9 cellular contexts compared by ENCODE assay signal in the genomic region with DNA sequence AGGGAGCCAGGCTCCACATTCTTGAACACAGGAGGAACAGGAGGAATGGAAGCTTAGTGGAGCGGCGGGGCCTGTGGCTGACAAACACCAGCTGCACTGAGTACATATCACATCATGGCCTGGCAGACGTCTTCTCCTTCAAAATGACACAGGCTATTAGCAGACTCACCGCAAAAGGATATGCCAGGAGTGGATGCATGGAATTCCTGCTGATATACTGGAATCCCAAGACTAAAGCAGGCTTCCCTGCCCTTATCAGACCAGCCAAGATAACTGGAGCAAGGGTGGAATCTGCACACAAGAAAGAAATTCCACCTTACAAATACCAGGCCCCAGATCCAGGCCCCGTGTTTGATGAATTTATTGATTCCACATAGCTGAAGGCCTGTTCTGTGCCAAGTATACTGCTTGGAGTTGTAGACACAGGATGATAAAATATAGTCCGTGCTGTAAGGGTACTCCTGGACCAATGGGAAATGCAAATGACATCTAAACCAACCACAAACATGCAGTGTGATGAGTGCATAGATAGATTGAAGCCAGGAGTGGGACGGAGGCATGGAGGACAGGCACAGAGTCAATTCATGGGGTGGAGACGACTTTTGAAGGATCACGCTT.
DNase-seq lines count a peak whose midpoint lies in the region; ATAC-seq and TF ChIP-seq lines count a peak whose summit lies in the region.
"Had no signal": no experiment of that assay in that cellular context is flagged by ENCODE, and none has a peak within 500 bp of the region (broad histone marks: within the 10 kb centered on the region; RNA-seq: fewer than 3 reads in every experiment).

No MANE protein-coding gene starts in this region.

- H3K9me3 Mint-ChIP-seq in endodermal cell, result peaks cover 3% of the 10 kb centered on the region

- H3K36me3 ChIP-seq in endodermal cell (ENCODE audit: control insufficient read depth, insufficient read depth, low read length) (no peaks in the 10 kb centered on the region), mesenchymal stem cell (ENCODE audit: control insufficient read depth in 1 of 2, insufficient read depth in 2 of 2, low read depth in 1 of 2, low read length in 2 of 2) (no peaks in the 10 kb centered on the region)
- H3K36me3 ChIP-seq: prostate gland had no signal

- H3K9ac ChIP-seq in endodermal cell (ENCODE audit: extremely low read depth, low read length, poor library complexity, severe bottlenecking), result no peak overlapping the region
- H3K9ac ChIP-seq in mesenchymal stem cell (ENCODE audit: low read length), result no peak overlapping the region

- 79% methylated on average over 9 of the region's 9 CpGs for WGBS in endodermal cell (ENCODE audit: insufficient coverage in 1 of 2, insufficient read length in 1 of 2), 2 experiments
- WGBS in mesenchymal stem cell, result 31% methylated on average over 7 of the region's 9 CpGs

- no peak overlapping the region for H2BK15ac ChIP-seq in mesenchymal stem cell (ENCODE audit: low read depth, poor library complexity, severe bottlenecking)

- H3K23ac ChIP-seq in mesenchymal stem cell (ENCODE audit: low read length in 2 of 2), result no peak overlapping the region

- H3K14ac ChIP-seq in mesenchymal stem cell (ENCODE audit: low read length in 2 of 2), result no peak overlapping the region

- ATAC-seq in HG03342 (IDR thresholded peaks at IDR 0.05; ENCODE audit: unreplicated experiment), result no peak

- no peak overlapping the region for H4K91ac ChIP-seq in mesenchymal stem cell (ENCODE audit: low read length)

- H3K79me1 ChIP-seq in mesenchymal stem cell (replicated peaks; ENCODE audit: low read length, poor library complexity, severe bottlenecking), result no peaks in the 10 kb centered on the region

- no peaks in the 10 kb centered on the region for H3K36me3 Mint-ChIP-seq in endodermal cell (ENCODE audit: low read depth)

- H3K27me3 ChIP-seq in endodermal cell (ENCODE audit: control insufficient read depth, insufficient read depth, low read length, poor library complexity, severe bottlenecking) (no peaks in the 10 kb centered on the region), mesenchymal stem cell (ENCODE audit: control insufficient read depth in 1 of 2, insufficient read depth in 1 of 2, low read length in 2 of 2) (no peaks in the 10 kb centered on the region)

- no peak overlapping the region for H3K27ac Mint-ChIP-seq in endodermal cell

- H2BK120ac ChIP-seq in mesenchymal stem cell (ENCODE audit: low read depth, low read length), result no peak overlapping the region

- TF ChIP-seq CTCF in endodermal cell (conservative IDR thresholded peaks at IDR 0.05), result no peak

- peak; percentile 2 for DNase-seq in LoVo (ENCODE audit: low spot score)
- peak; percentile 29 for DNase-seq in endodermal cell
- DNase-seq in mesenchymal stem cell, result peak; percentile 67
- DNase-seq in ureter (ENCODE audit: low spot score), result peak; percentile 40
- no peak for DNase-seq in germinal center (ENCODE audit: low spot score)
- DNase-seq in retina, result no peak
- DNase-seq: T-helper 2 cell had no signal

- no peak overlapping the region for H2AK5ac ChIP-seq in mesenchymal stem cell (ENCODE audit: low read length, severe bottlenecking)

- no peak overlapping the region for H2BK5ac ChIP-seq in mesenchymal stem cell (ENCODE audit: low read depth, low read length, poor library complexity, severe bottlenecking)

- H3K4me1 ChIP-seq in endodermal cell (ENCODE audit: control insufficient read depth, insufficient read depth, low read length) (peaks cover 12% of the 10 kb centered on the region), mesenchymal stem cell (ENCODE audit: control insufficient read depth, insufficient read depth, low read depth, low read length) (peaks cover 6% of the 10 kb centered on the region)
- H3K4me1 ChIP-seq: prostate gland had no signal

- no peak overlapping the region for H3K4ac ChIP-seq in mesenchymal stem cell (ENCODE audit: low read depth in 1 of 2, low read length in 2 of 2)

- H2BK12ac ChIP-seq in mesenchymal stem cell (ENCODE audit: low read length in 2 of 2), result no peak overlapping the region

- H3K18ac ChIP-seq in mesenchymal stem cell (ENCODE audit: low read depth in 1 of 2, low read length in 2 of 2), result no peak overlapping the region

- H3K27me3 Mint-ChIP-seq in endodermal cell (ENCODE audit: insufficient read depth), result no peaks in the 10 kb centered on the region

- H3K9me3 ChIP-seq in endodermal cell (ENCODE audit: control insufficient read depth, low read length) (no peaks in the 10 kb centered on the region), mesenchymal stem cell (ENCODE audit: control insufficient read depth, low read length) (no peaks in the 10 kb centered on the region)
- H3K9me3 ChIP-seq: prostate gland had no signal

- no peak overlapping the region for H3K27ac ChIP-seq in endodermal cell (ENCODE audit: low read depth, low read length)
- no peak overlapping the region for H3K27ac ChIP-seq in mesenchymal stem cell (ENCODE audit: low read length, poor library complexity, severe bottlenecking)
- H3K27ac ChIP-seq: prostate gland had no signal

- H3K4me3 ChIP-seq in endodermal cell (ENCODE audit: low read length) (peak overlapping the region; percentile 59), mesenchymal stem cell (ENCODE audit: insufficient read depth in 1 of 2, low read depth in 1 of 2, low read length in 2 of 2) (no peak overlapping the region)
- H3K4me3 ChIP-seq: prostate gland had no signal

- no peak overlapping the region for H3K4me2 ChIP-seq in mesenchymal stem cell (ENCODE audit: low read length, poor library complexity, severe bottlenecking)

- peaks cover 36% of the 10 kb centered on the region for H3K4me1 Mint-ChIP-seq in endodermal cell

- no peak overlapping the region for H2AFZ ChIP-seq in mesenchymal stem cell (ENCODE audit: low read depth, low read length)

- H4K8ac ChIP-seq in mesenchymal stem cell (ENCODE audit: low read length), result no peak overlapping the region

- no peak overlapping the region for H3K4me3 Mint-ChIP-seq in endodermal cell

Comparison
In these comparisons a context has a peak if more than half of its experiments do, and no peak if none do; other contexts are left out.
1. DNase-seq: peak in LoVo (single experiment), endodermal cell (single experiment), mesenchymal stem cell (single experiment) and ureter (single experiment); none in germinal center (single experiment) and retina (single experiment).